ENCODE assay signal across 12 cellular contexts in the genomic region with DNA sequence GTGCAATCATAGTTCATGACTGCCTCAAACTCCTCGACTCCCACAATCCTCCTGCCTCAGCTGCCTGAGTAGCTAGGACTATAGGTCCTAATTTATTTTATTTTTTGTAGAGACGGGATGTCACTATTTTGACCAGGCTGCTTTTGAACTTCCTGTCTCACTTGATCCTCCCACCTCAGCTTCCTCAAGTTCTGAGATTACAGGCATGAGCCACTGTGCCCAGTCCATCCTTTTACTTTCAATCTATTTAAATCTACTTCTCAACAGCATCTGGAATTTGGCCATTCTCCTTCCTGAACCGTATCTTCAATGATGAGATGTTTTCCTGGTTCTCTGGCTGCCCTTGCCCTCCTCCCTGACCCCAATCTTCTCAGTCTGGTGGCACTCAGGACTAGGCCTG. TPM values are rescaled to one million over a fixed set of nuclear protein-coding genes. Genes with fewer than 3 reads are reported as not detected.
DNase-seq lines count a peak whose midpoint lies in the region; ATAC-seq and TF ChIP-seq lines count a peak whose summit lies in the region.
"Had no signal": no experiment of that assay in that cellular context is flagged by ENCODE, and none has a peak within 500 bp of the region (broad histone marks: within the 10 kb centered on the region; RNA-seq: fewer than 3 reads in every experiment).

No MANE protein-coding gene starts in this region.

- H2BK15ac ChIP-seq in mesenchymal stem cell (ENCODE audit: low read depth, poor library complexity, severe bottlenecking): no peak overlapping the region

- TF ChIP-seq EP300 in tibial nerve (IDR thresholded peaks at IDR 0.05): no peak

- peak overlapping the region; percentile 91 for H3K4me2 ChIP-seq in BLaER1
- no peak overlapping the region for H3K4me2 ChIP-seq in GM23248 (ENCODE audit: unreplicated experiment)
- H3K4me2 ChIP-seq in mesenchymal stem cell (ENCODE audit: low read length, poor library complexity, severe bottlenecking): no peak overlapping the region

- H3K9me3 Mint-ChIP-seq in activated T-helper 1 cell treated with anti-CD3 and anti-CD28 coated beads, Interleukin-12 subunit alpha, Interleukin-12 subunit beta, Interleukin-2, Interleukin-4 antibody, amounts not matched to agents 30 ng/mL and 10 ng/mL and 1 ng/mL, durations not matched to agents 14 hours and 24 hours and 36 hours: no peaks in the 10 kb centered on the region

- H4K20me1 ChIP-seq in BLaER1 (no peaks in the 10 kb centered on the region), GM23248 (ENCODE audit: insufficient read depth) (no peaks in the 10 kb centered on the region)

- no peaks in the 10 kb centered on the region for H3K9me3 ChIP-seq in BLaER1
- H3K9me3 ChIP-seq in GM23248 (ENCODE audit: low read depth): no peaks in the 10 kb centered on the region
- no peaks in the 10 kb centered on the region for H3K9me3 ChIP-seq in mesenchymal stem cell (ENCODE audit: control insufficient read depth, low read length)
- H3K9me3 ChIP-seq in tibial nerve: peaks cover 0 to 18% (median 0%) of the 10 kb centered on the region in 4 donors

- H2BK120ac ChIP-seq in mesenchymal stem cell (ENCODE audit: low read depth, low read length): no peak overlapping the region

- no peaks in the 10 kb centered on the region for H3K27me3 Mint-ChIP-seq in activated T-helper 1 cell treated with anti-CD3 and anti-CD28 coated beads, Interleukin-12 subunit alpha, Interleukin-12 subunit beta, Interleukin-2, Interleukin-4 antibody, amounts not matched to agents 30 ng/mL and 10 ng/mL and 1 ng/mL, durations not matched to agents 14 hours and 24 hours and 36 hours (ENCODE audit: insufficient read depth)

- no peak for TF ChIP-seq POLR2A in tibial nerve (IDR thresholded peaks at IDR 0.05)

- H3K27ac ChIP-seq in BLaER1 (peak overlapping the region; percentile 92), GM23248 (no peak overlapping the region), mesenchymal stem cell (ENCODE audit: low read length, poor library complexity, severe bottlenecking) (no peak overlapping the region), tibial nerve (peak overlapping the region in 1 of 4 donors; percentile 60)

- TF ChIP-seq CTCF in tibial nerve (IDR thresholded peaks at IDR 0.05): no peak

- H3K9ac ChIP-seq in BLaER1: peak overlapping the region; percentile 89
- H3K9ac ChIP-seq in GM23248: peak overlapping the region; percentile 44; the same call in 1 of the 2 replicates
- H3K9ac ChIP-seq in mesenchymal stem cell (ENCODE audit: low read length): peak overlapping the region; percentile 91

- intact Hi-C loops in activated T-helper 1 cell treated with anti-CD3 and anti-CD28 coated beads, Interleukin-12 subunit alpha, Interleukin-12 subunit beta, Interleukin-2, Interleukin-4 antibody, amounts not matched to agents 30 ng/mL and 10 ng/mL and 1 ng/mL, durations not matched to agents 14 hours and 24 hours and 36 hours (cut with micrococcal nuclease): loop anchor here (5.0 kb wide), 2 partner anchors 36 to 79 kb away; a partner anchor contains a TSS

- H2AK5ac ChIP-seq in mesenchymal stem cell (ENCODE audit: low read length, severe bottlenecking): no peak overlapping the region

- H4K8ac ChIP-seq in mesenchymal stem cell (ENCODE audit: low read length): no peak overlapping the region

- no peaks in the 10 kb centered on the region for H3K27me3 ChIP-seq in BLaER1
- no peaks in the 10 kb centered on the region for H3K27me3 ChIP-seq in GM23248 (replicated peaks; ENCODE audit: insufficient read depth)
- no peaks in the 10 kb centered on the region for H3K27me3 ChIP-seq in mesenchymal stem cell (ENCODE audit: control insufficient read depth in 1 of 2, insufficient read depth in 1 of 2, low read length in 2 of 2)
- H3K27me3 ChIP-seq in tibial nerve: peaks cover 0 to 5% of the 10 kb centered on the region in 2 donors

- no peak overlapping the region for H4K91ac ChIP-seq in mesenchymal stem cell (ENCODE audit: low read length)

- no peak overlapping the region for H2BK5ac ChIP-seq in mesenchymal stem cell (ENCODE audit: low read depth, low read length, poor library complexity, severe bottlenecking)

- H3K4me3 ChIP-seq in BLaER1: peak overlapping the region; percentile 82
- H3K4me3 ChIP-seq in GM23248: no peak overlapping the region
- peak overlapping the region in 1 of 2 experiments; percentile 92 for H3K4me3 ChIP-seq in mesenchymal stem cell (ENCODE audit: insufficient read depth in 1 of 2, low read depth in 1 of 2, low read length in 2 of 2)
- H3K4me3 ChIP-seq in tibial nerve: peak overlapping the region in 1 of 4 donors; percentile 34

- H3K27ac Mint-ChIP-seq in activated T-helper 1 cell treated with anti-CD3 and anti-CD28 coated beads, Interleukin-12 subunit alpha, Interleukin-12 subunit beta, Interleukin-2, Interleukin-4 antibody, amounts not matched to agents 30 ng/mL and 10 ng/mL and 1 ng/mL, durations not matched to agents 14 hours and 24 hours and 36 hours: peak overlapping the region; percentile 88

- H3K79me1 ChIP-seq in mesenchymal stem cell (replicated peaks; ENCODE audit: low read length, poor library complexity, severe bottlenecking): peaks cover 17% of the 10 kb centered on the region

- no peak overlapping the region for H3K14ac ChIP-seq in mesenchymal stem cell (ENCODE audit: low read length in 2 of 2)

- peaks cover 8% of the 10 kb centered on the region for H3F3A ChIP-seq in GM23248 (ENCODE audit: insufficient read depth)

- H3K4me1 ChIP-seq in BLaER1 (peaks cover 84% of the 10 kb centered on the region), GM23248 (ENCODE audit: insufficient read depth) (peaks cover 22% of the 10 kb centered on the region; the same call in 1 of the 2 replicates), mesenchymal stem cell (ENCODE audit: control insufficient read depth, insufficient read depth, low read depth, low read length) (peaks cover 22% of the 10 kb centered on the region), tibial nerve (peaks cover 0 to 33% (median 9%) of the 10 kb centered on the region in 4 donors)

- H3K36me3 ChIP-seq in BLaER1: no peaks in the 10 kb centered on the region
- H3K36me3 ChIP-seq in GM23248 (ENCODE audit: low read depth): no peaks in the 10 kb centered on the region
- H3K36me3 ChIP-seq in mesenchymal stem cell (ENCODE audit: control insufficient read depth in 1 of 2, insufficient read depth in 2 of 2, low read depth in 1 of 2, low read length in 2 of 2): peaks cover 0 to 8% of the 10 kb centered on the region in 2 experiments
- H3K36me3 ChIP-seq in tibial nerve: no peaks in the 10 kb centered on the region

- H3K4ac ChIP-seq in mesenchymal stem cell (ENCODE audit: low read depth in 1 of 2, low read length in 2 of 2): no peak overlapping the region

- no peak for DNase-seq in GM23248
- no peak for DNase-seq in activated T-helper 1 cell treated with anti-CD3 and anti-CD28 coated beads, Interleukin-12 subunit alpha, Interleukin-12 subunit beta, Interleukin-2, Interleukin-4 antibody, amounts not matched to agents 30 ng/mL and 10 ng/mL and 1 ng/mL, durations not matched to agents 14 hours and 24 hours and 36 hours (ENCODE audit: low spot score)
- DNase-seq in mesenchymal stem cell: no peak
- DNase-seq in KG1 (lab: John Stamatoyannopoulos, UW): no peak
- no peak for DNase-seq in tibial nerve (ENCODE audit: low spot score in 2 of 2)
- DNase-seq: activated CD8-positive, alpha-beta memory T cell treated with anti-CD3 and anti-CD28 coated beads for 24 hours; NCI-H345 had no signal

- H2AFZ ChIP-seq in GM23248: no peak overlapping the region
- H2AFZ ChIP-seq in mesenchymal stem cell (ENCODE audit: low read depth, low read length): no peak overlapping the region

- H3K79me2 ChIP-seq in GM23248 (ENCODE audit: insufficient read depth): peaks cover 54% of the 10 kb centered on the region

- no peak overlapping the region for H3K23ac ChIP-seq in mesenchymal stem cell (ENCODE audit: low read length in 2 of 2)

- peaks cover 24% of the 10 kb centered on the region for H3K4me1 Mint-ChIP-seq in activated T-helper 1 cell treated with anti-CD3 and anti-CD28 coated beads, Interleukin-12 subunit alpha, Interleukin-12 subunit beta, Interleukin-2, Interleukin-4 antibody, amounts not matched to agents 30 ng/mL and 10 ng/mL and 1 ng/mL, durations not matched to agents 14 hours and 24 hours and 36 hours (ENCODE audit: low read depth)

- H3K18ac ChIP-seq in mesenchymal stem cell (ENCODE audit: low read depth in 1 of 2, low read length in 2 of 2): no peak overlapping the region

- no peak overlapping the region for H2BK12ac ChIP-seq in mesenchymal stem cell (ENCODE audit: low read length in 2 of 2)

- WGBS in GM23248 (ENCODE audit: low coverage in 1 of 2, low lambda C conversion rate in 2 of 2, missing lambda C conversion rate in 2 of 2), 2 experiments: 52% methylated on average over 3 of the region's 3 CpGs
- 89% methylated on average over 3 of the region's 3 CpGs for WGBS in mesenchymal stem cell
- 51 to 60% methylated on average over 3 of the region's 3 CpGs for WGBS in tibial nerve, 2 donors

- peaks cover 10% of the 10 kb centered on the region for H3K36me3 Mint-ChIP-seq in activated T-helper 1 cell treated with anti-CD3 and anti-CD28 coated beads, Interleukin-12 subunit alpha, Interleukin-12 subunit beta, Interleukin-2, Interleukin-4 antibody, amounts not matched to agents 30 ng/mL and 10 ng/mL and 1 ng/mL, durations not matched to agents 14 hours and 24 hours and 36 hours (ENCODE audit: low read depth)

- H3K9me2 ChIP-seq in GM23248 (ENCODE audit: insufficient read depth): no peaks in the 10 kb centered on the region

- peak overlapping the region; percentile 90 for H3K4me3 Mint-ChIP-seq in activated T-helper 1 cell treated with anti-CD3 and anti-CD28 coated beads, Interleukin-12 subunit alpha, Interleukin-12 subunit beta, Interleukin-2, Interleukin-4 antibody, amounts not matched to agents 30 ng/mL and 10 ng/mL and 1 ng/mL, durations not matched to agents 14 hours and 24 hours and 36 hours

- in situ Hi-C loops in GM23248 (cut with MboI): loop anchor here (10.0 kb wide), 1 partner anchor 88 kb away; a partner anchor contains a TSS

- no peak for ATAC-seq in GM21529 (IDR thresholded peaks at IDR 0.05; ENCODE audit: unreplicated experiment)
- no peak for ATAC-seq in HG03342 (IDR thresholded peaks at IDR 0.05; ENCODE audit: unreplicated experiment)

RNA-seq across cellular contexts. Expression of a gene that starts 12.2 kb away (rescaled TPM):
- total RNA-seq in GM23248 (2014; rRNA removed; shearing (Covaris generic)): 0.76 TPM in 1 of 2 replicates, not detected in the other
- 0.15 TPM in 1 of 2 replicates, not detected in the other for polyA plus RNA-seq in GM23248 (2016; fragmentation: Nextera tagmentation; extraction: Ambion mirVana)
- total RNA-seq in activated T-helper 1 cell treated with anti-CD3 and anti-CD28 coated beads, Interleukin-12 subunit alpha, Interleukin-12 subunit beta, Interleukin-2, Interleukin-4 antibody, amounts not matched to agents 30 ng/mL and 10 ng/mL and 1 ng/mL, durations not matched to agents 14 hours and 24 hours and 36 hours: 0.05 TPM in 2 replicates
- polyA plus RNA-seq in mesenchymal stem cell (2013, experiment 1 of 2): 0.07 TPM
- polyA plus RNA-seq in mesenchymal stem cell (2013, experiment 2 of 2): 0.01 TPM
- under 1 TPM in 1 of 4 donors, not detected in 3; 0.21 TPM for total RNA-seq in tibial nerve
- total RNA-seq: epithelial cell of proximal tubule had no signal

RNA-seq across cellular contexts. Expression of a gene that starts 12.3 kb away (rescaled TPM):
- 134 and 142 TPM in 2 replicates for total RNA-seq in GM23248 (2014; rRNA removed; shearing (Covaris generic))
- polyA plus RNA-seq in GM23248 (2016; fragmentation: Nextera tagmentation; extraction: Ambion mirVana): 145 and 148 TPM in 2 replicates
- total RNA-seq in activated T-helper 1 cell treated with anti-CD3 and anti-CD28 coated beads, Interleukin-12 subunit alpha, Interleukin-12 subunit beta, Interleukin-2, Interleukin-4 antibody, amounts not matched to agents 30 ng/mL and 10 ng/mL and 1 ng/mL, durations not matched to agents 14 hours and 24 hours and 36 hours: 371 and 394 TPM in 2 replicates
- 101 TPM for polyA plus RNA-seq in mesenchymal stem cell (2013, experiment 1 of 2)
- polyA plus RNA-seq in mesenchymal stem cell (2013, experiment 2 of 2): 96.2 TPM
- 100 to 1,000 TPM in 3 of 4 donors, 10 to 100 TPM in 1; 74.7 to 272 (median 145) TPM for total RNA-seq in tibial nerve

RNA-seq across cellular contexts. Expression of a gene that starts 40.0 kb away (rescaled TPM):
- 131 and 136 TPM in 2 replicates for total RNA-seq in GM23248 (2014; rRNA removed; shearing (Covaris generic))
- 101 and 104 TPM in 2 replicates for polyA plus RNA-seq in GM23248 (2016; fragmentation: Nextera tagmentation; extraction: Ambion mirVana)
- 48.1 and 53.6 TPM in 2 replicates for total RNA-seq in activated T-helper 1 cell treated with anti-CD3 and anti-CD28 coated beads, Interleukin-12 subunit alpha, Interleukin-12 subunit beta, Interleukin-2, Interleukin-4 antibody, amounts not matched to agents 30 ng/mL and 10 ng/mL and 1 ng/mL, durations not matched to agents 14 hours and 24 hours and 36 hours
- polyA plus RNA-seq in mesenchymal stem cell (2013, experiment 1 of 2): 67.1 TPM
- polyA plus RNA-seq in mesenchymal stem cell (2013, experiment 2 of 2): 66.3 TPM
- total RNA-seq in tibial nerve: 10 to 100 TPM; 47.3 to 58.1 (median 52.1) TPM

RNA-seq across cellular contexts. Expression of a gene that starts 43.1 kb away (rescaled TPM):
- total RNA-seq in GM23248 (2014; rRNA removed; shearing (Covaris generic)): not detected in 2 replicates
- not detected in 2 replicates for polyA plus RNA-seq in GM23248 (2016; fragmentation: Nextera tagmentation; extraction: Ambion mirVana)
- total RNA-seq in activated T-helper 1 cell treated with anti-CD3 and anti-CD28 coated beads, Interleukin-12 subunit alpha, Interleukin-12 subunit beta, Interleukin-2, Interleukin-4 antibody, amounts not matched to agents 30 ng/mL and 10 ng/mL and 1 ng/mL, durations not matched to agents 14 hours and 24 hours and 36 hours: 0.21 TPM in 1 of 2 replicates, not detected in the other
- not detected for polyA plus RNA-seq in mesenchymal stem cell (2013, experiment 1 of 2)
- not detected for polyA plus RNA-seq in mesenchymal stem cell (2013, experiment 2 of 2)
- not detected for total RNA-seq in tibial nerve
- total RNA-seq: epithelial cell of proximal tubule, lung microvascular endothelial cell had no signal

RNA-seq across cellular contexts. Expression of a gene that starts 45.1 kb away (rescaled TPM):
- total RNA-seq in GM23248 (2014; rRNA removed; shearing (Covaris generic)): not detected in 2 replicates
- not detected in 2 replicates for polyA plus RNA-seq in GM23248 (2016; fragmentation: Nextera tagmentation; extraction: Ambion mirVana)
- not detected in 2 replicates for total RNA-seq in activated T-helper 1 cell treated with anti-CD3 and anti-CD28 coated beads, Interleukin-12 subunit alpha, Interleukin-12 subunit beta, Interleukin-2, Interleukin-4 antibody, amounts not matched to agents 30 ng/mL and 10 ng/mL and 1 ng/mL, durations not matched to agents 14 hours and 24 hours and 36 hours
- polyA plus RNA-seq in mesenchymal stem cell (2013, experiment 1 of 2): not detected
- not detected for polyA plus RNA-seq in mesenchymal stem cell (2013, experiment 2 of 2)
- total RNA-seq in tibial nerve: not detected
- total RNA-seq: epithelial cell of proximal tubule, lung microvascular endothelial cell had no signal
